ENCODE assay signal across 15 cellular contexts in genomic region chr12:16603916-16604575, GRCh38. TPM values are rescaled to one million over a fixed set of nuclear protein-coding genes. Genes with fewer than 3 reads are reported as not detected.
A peak's percentile ranks its signal among the peaks of the same experiment; 100 is the strongest.
DNase-seq lines count a peak whose midpoint lies in the region; ATAC-seq, FAIRE-seq and TF ChIP-seq lines count a peak whose summit lies in the region.
"Had no signal": no experiment of that assay in that cellular context is flagged by ENCODE, and none has a peak within 500 bp of the region (broad histone marks: within the 10 kb centered on the region; RNA-seq: fewer than 3 reads in every experiment).

No MANE protein-coding gene starts in this region.

- intact Hi-C loops in left lung (cut with DNase I), result no loop called here
- intact Hi-C loops in tibial artery (cut with DNase I; ENCODE audit: low total_unique reads), result no loop called here
- intact Hi-C loops in kidney (cut with DNase I), result no loop called here

- no peak overlapping the region for H3K9ac ChIP-seq in kidney (ENCODE audit: low read length in 2 of 2)

- H3K27me3 ChIP-seq in left lung (peaks cover 11 to 54% of the 10 kb centered on the region in 2 donors), tibial artery (no peaks in the 10 kb centered on the region)
- H3K27me3 ChIP-seq: adrenal gland had no signal

- H3K4me1 Mint-ChIP-seq in T-cell, result peaks cover 0 to 2% (median 0%) of the 10 kb centered on the region in 3 donors

- H3K27me3 Mint-ChIP-seq in T-cell, result peaks cover 33 to 40% of the 10 kb centered on the region in 2 donors

- H3K4me1 ChIP-seq in left lung (no peaks in the 10 kb centered on the region), tibial artery (peaks cover 0 to 16% (median 5%) of the 10 kb centered on the region in 4 donors), kidney (ENCODE audit: control insufficient read depth in 1 of 2, insufficient read depth in 1 of 2, low read depth in 1 of 2, low read length in 2 of 2) (peaks cover 3 to 6% of the 10 kb centered on the region in 2 donors)
- H3K4me1 ChIP-seq: A549 had no signal

- no peak for FAIRE-seq in kidney (lab: Jason Lieb, UNC)

- H3K27ac ChIP-seq in left lung (peak overlapping the region; percentile 67 to 88), tibial artery (no peak overlapping the region), kidney (ENCODE audit: low read depth in 2 of 2, low read length in 2 of 2) (no peak overlapping the region)
- H3K27ac ChIP-seq: A549 had no signal

- peaks cover 0 to 10% (median 2%) of the 10 kb centered on the region in 3 donors for H3K9me3 Mint-ChIP-seq in T-cell

- no peaks in the 10 kb centered on the region for H3K36me3 Mint-ChIP-seq in T-cell

- POLR2A ChIA-PET in T-cell (lab: Charles Lee), result no interaction called here

- DNase-seq in NCI-H2107 treated with DMSO at 0.1 percent for 48 hours (lab: John Stamatoyannopoulos, UW; ENCODE audit: unreplicated experiment) (peak; percentile 64), NCI-H2107 (lab: John Stamatoyannopoulos, UW) (no peak), SK-N-DZ (ENCODE audit: low spot score) (peak; percentile 80), left lung (no peak), tibial artery (no peak), kidney (no peak), T-cell (no peak)
- DNase-seq: activated CD4-positive, alpha-beta T cell treated with anti-CD3 and anti-CD28 coated beads, Interleukin-2, amount 50 U/mL, for 48 hours; HCEC 1CT; islet precursor cell; SHP77 had no signal

- CTCF ChIA-PET in T-cell (lab: Charles Lee), result no interaction called here

- H3K36me3 ChIP-seq in left lung, result no peaks in the 10 kb centered on the region
- no peaks in the 10 kb centered on the region for H3K36me3 ChIP-seq in tibial artery
- H3K36me3 ChIP-seq in kidney (ENCODE audit: control insufficient read depth in 1 of 2, insufficient read depth in 2 of 2, low read length in 2 of 2), result no peaks in the 10 kb centered on the region
- H3K36me3 ChIP-seq: adrenal gland had no signal

- TF ChIP-seq CTCF in left lung (IDR thresholded peaks at IDR 0.05), result no peak
- no peak for TF ChIP-seq CTCF in tibial artery (IDR thresholded peaks at IDR 0.05)
- no peak for TF ChIP-seq CTCF in kidney (IDR thresholded peaks at IDR 0.05; ENCODE audit: borderline replicate concordance, extremely low read depth, insufficient read depth)

- H3K9me3 ChIP-seq in left lung (no peaks in the 10 kb centered on the region), tibial artery (no peaks in the 10 kb centered on the region), kidney (ENCODE audit: control insufficient read depth in 1 of 2, low read length in 2 of 2) (no peaks in the 10 kb centered on the region)
- H3K9me3 ChIP-seq: A549, adrenal gland had no signal

- no peak overlapping the region for H3K27ac Mint-ChIP-seq in T-cell

- ATAC-seq in left lung (no peak), T-cell (replicated peaks in 1 of 4) (no peak), GM21717 (IDR thresholded peaks at IDR 0.05; ENCODE audit: unreplicated experiment) (no peak)
- ATAC-seq: A549 had no signal

- H3K4me3 ChIP-seq in left lung (peak overlapping the region; percentile 28 to 37), tibial artery (peak overlapping the region; percentile 50 to 51), kidney (ENCODE audit: low read length in 2 of 2) (no peak overlapping the region)
- H3K4me3 ChIP-seq: A549 had no signal

- no peak overlapping the region for H3K4me3 Mint-ChIP-seq in T-cell

RNA-seq across cellular contexts. Expression of gene LMO3, which starts 1.9 kb away (rescaled TPM):
- polyA plus RNA-seq in SK-N-DZ (2014; cell fraction: cytosol; rRNA removed), result 8.3 and 9.6 TPM in 2 replicates
- 9.3 and 12.6 TPM in 2 replicates for polyA plus RNA-seq in SK-N-DZ (2014; cell fraction: nucleus; rRNA removed)
- total RNA-seq in left lung (100 to 1,000 TPM; 172 to 228 TPM), kidney (3.7 TPM), T-cell (under 1 TPM in 3 of 5 donors, not detected in 2; 0.13 to 0.61 (median 0.36) TPM)
- 4.6 TPM for polyA plus RNA-seq in kidney (ENCODE audit: insufficient read depth, low read depth, low replicate concordance)
- total RNA-seq: epithelial cell of proximal tubule had no signal

Comparison
In these comparisons a context has a peak if more than half of its experiments do, and no peak if none do; other contexts are left out.
1. DNase-seq: peak in NCI-H2107 treated with DMSO at 0.1 percent for 48 hours (single experiment) and SK-N-DZ (single experiment); none in NCI-H2107 (single experiment), left lung (0 of 2), tibial artery (0 of 2), kidney (single experiment) and T-cell (0 of 34).
2. H3K27ac ChIP-seq: peak in left lung (2 of 2); none in tibial artery (0 of 2) and kidney (0 of 2).
3. H3K4me3 ChIP-seq: peak in left lung (2 of 2) and tibial artery (2 of 2); none in kidney (0 of 2).
4. RNA of gene LMO3, which starts 1.9 kb away (total RNA-seq): 172 to 228 TPM in left lung; 3.7 TPM in kidney (single experiment) and 0.13 to 0.61 TPM in T-cell; every median in the first group is over 10 times any median in the second.